Comparison of ENCODE assay signal across 29 cellular contexts in genomic region chr5:121863753-121864152, GRCh38. TPM values are rescaled to one million over a fixed set of nuclear protein-coding genes. Genes with fewer than 3 reads are reported as not detected.
"Had no signal": no experiment of that assay in that cellular context is flagged by ENCODE, and none has a peak within 500 bp of the region (broad histone marks: within the 10 kb centered on the region; RNA-seq: fewer than 3 reads in every experiment).

No MANE protein-coding gene starts in this region.

- H3K4me3 ChIP-seq: coronary artery, dorsolateral prefrontal cortex, esophagus squamous epithelium, gastrocnemius medialis, heart right ventricle, left lung, lower lobe of right lung had no signal

- H3K9me3 ChIP-seq: esophagus squamous epithelium, gastrocnemius medialis, heart right ventricle, left lung, lower lobe of right lung had no signal

- DNase-seq: dermis blood vessel endothelial cell; dorsolateral prefrontal cortex; effector CD4-positive, alpha-beta T cell; effector memory CD4-positive, alpha-beta T cell; endodermal cell; erythroblast; esophagus squamous epithelium; foreskin fibroblast; foreskin melanocyte; gastrocnemius medialis; glutamatergic neuron; head of caudate nucleus; heart right ventricle; hippocampal formation; left cardiac atrium; left lung; left ventricle myocardium superior; lower lobe of right lung; mesenchymal stem cell; naive thymus-derived CD4-positive, alpha-beta T cell had no signal

- H3K36me3 ChIP-seq: esophagus squamous epithelium, gastrocnemius medialis, heart right ventricle, left lung, lower lobe of right lung had no signal

- ATAC-seq: esophagus mucosa; gastrocnemius medialis; heart right ventricle; left cardiac atrium; left lung; left ventricle myocardium superior; lower lobe of right lung; naive thymus-derived CD4-positive, alpha-beta T cell had no signal

- H3K4me1 ChIP-seq: esophagus squamous epithelium, gastrocnemius medialis, left lung, lower lobe of right lung had no signal

RNA-seq across cellular contexts. Expression of gene FTMT, which starts 12.1 kb away (rescaled TPM):
- total RNA-seq: dermis blood vessel endothelial cell; dorsolateral prefrontal cortex; endodermal cell; esophagus mucosa; esophagus squamous epithelium; gastrocnemius medialis; glomerular endothelial cell; heart right ventricle; kidney epithelial cell; left cardiac atrium; left lung; left ventricle myocardium superior; lower leg skin; lower lobe of right lung; lung microvascular endothelial cell; mesenteric fat pad; mesothelial cell of epicardium; mucosa of gallbladder; naive thymus-derived CD4-positive, alpha-beta T cell had no signal
